ENCODE assay signal across 31 cellular contexts in the genomic region with DNA sequence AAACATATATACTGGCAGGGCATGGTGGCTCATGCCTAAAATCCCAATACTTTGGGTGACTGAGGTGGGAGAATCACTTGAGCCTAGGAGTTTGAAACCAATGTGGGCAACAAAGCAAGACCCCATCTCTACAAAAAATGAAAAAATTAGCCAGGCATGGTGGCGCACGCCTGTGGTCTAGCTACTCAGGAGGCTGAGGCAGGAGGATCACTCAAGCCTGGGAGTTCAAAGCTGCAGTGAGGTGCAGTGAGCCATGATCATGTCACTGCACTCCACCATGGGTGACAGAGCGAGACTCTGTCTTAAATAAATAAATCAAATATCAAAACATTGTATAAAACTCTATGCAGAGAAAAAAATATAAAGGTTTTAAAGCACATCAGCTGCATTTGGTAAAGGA. TPM values are rescaled to one million over a fixed set of nuclear protein-coding genes. Genes with fewer than 3 reads are reported as not detected.
A peak's percentile ranks its signal among the peaks of the same experiment; 100 is the strongest.
DNase-seq lines count a peak whose midpoint lies in the region; ATAC-seq, FAIRE-seq and TF ChIP-seq lines count a peak whose summit lies in the region.
"Had no signal": no experiment of that assay in that cellular context is flagged by ENCODE, and none has a peak within 500 bp of the region (broad histone marks: within the 10 kb centered on the region; RNA-seq: fewer than 3 reads in every experiment).

No MANE protein-coding gene starts in this region.

- peaks cover 19 to 48% (median 38%) of the 10 kb centered on the region in 11 experiments; a peak in 19 of 22 replicates for H4K20me1 ChIP-seq in BLaER1 treated with 17β-estradiol and CSF1 and Interleukin-3, amounts not matched to agents 10 nM and 100 nM
- peaks cover 40% of the 10 kb centered on the region for H4K20me1 ChIP-seq in smooth muscle cell (ENCODE audit: low read depth)

- ATAC-seq in GM19023 (IDR thresholded peaks at IDR 0.05; ENCODE audit: unreplicated experiment): no peak
- no peak for ATAC-seq in activated naive CD8-positive, alpha-beta T cell treated with anti-CD3 and anti-CD28 coated beads, Interleukin-2, amount 50 U/mL, for 24 hours
- ATAC-seq: effector memory CD8-positive, alpha-beta T cell; heart left ventricle; left cardiac atrium; Panc1; WTC11 had no signal

- H3K79me2 ChIP-seq in smooth muscle cell (ENCODE audit: low read depth): peaks cover 60% of the 10 kb centered on the region

- FAIRE-seq in RCC 7860 (lab: Jason Lieb, UNC): no peak
- FAIRE-seq: H1 had no signal

- no peaks in the 10 kb centered on the region for H3K9me3 Mint-ChIP-seq in HFFc6
- H3K9me3 Mint-ChIP-seq in dendritic cell treated with granulocyte-macrophage colony-stimulating factor and Interleukin-4, amounts not matched to agents 40 ng/mL and 50 ng/mL, for 4 days: no peaks in the 10 kb centered on the region
- no peaks in the 10 kb centered on the region for H3K9me3 Mint-ChIP-seq in activated naive CD8-positive, alpha-beta T cell treated with anti-CD3 and anti-CD28 coated beads, Interleukin-2, amount 50 U/mL, for 24 hours
- H3K9me3 Mint-ChIP-seq: activated naive CD4-positive, alpha-beta T cell treated with anti-CD3 and anti-CD28 coated beads for 36 hours; effector memory CD8-positive, alpha-beta T cell; WTC11 had no signal

- DNase-seq in HFFc6 (no peak), smooth muscle cell (lab: John Stamatoyannopoulos, UW; ENCODE audit: unreplicated experiment) (no peak), RCC 7860 (ENCODE audit: low spot score) (no peak), OCI-M1 (lab: John Stamatoyannopoulos, UW) (no peak)
- no peak for DNase-seq in activated naive CD8-positive, alpha-beta T cell treated with anti-CD3 and anti-CD28 coated beads, Interleukin-2, amount 50 U/mL, for 24 hours
- DNase-seq: ACHN; activated CD4-positive, alpha-beta T cell treated with anti-CD3 and anti-CD28 coated beads, Interleukin-2, amount 50 U/mL, for 4 hours; activated naive CD4-positive, alpha-beta T cell treated with anti-CD3 and anti-CD28 coated beads for 36 hours; Caco-2; colonic mucosa; effector memory CD8-positive, alpha-beta T cell; foreskin fibroblast; heart left ventricle; IMR-90; left cardiac atrium; NCI-H1105; NCI-H1930; NCI-H524 treated with DMSO at 0.1 percent for 48 hours; SHP77 treated with DMSO at 0.1 percent for 48 hours; stomach; SW 1271; T1000; trophoblast cell had no signal

- peak overlapping the region in 5 of 11 experiments; percentile 16 to 95 (median 53); a peak in 8 of 22 replicates for H3K27ac ChIP-seq in BLaER1 treated with 17β-estradiol and CSF1 and Interleukin-3, amounts not matched to agents 10 nM and 100 nM
- peak overlapping the region; percentile 88 for H3K27ac ChIP-seq in smooth muscle cell (ENCODE audit: low read depth)
- H3K27ac ChIP-seq: colonic mucosa, neutrophil, prostate gland had no signal

- H2AFZ ChIP-seq in smooth muscle cell (ENCODE audit: low read depth): no peak overlapping the region

- peaks cover 1% of the 10 kb centered on the region for H3K27me3 Mint-ChIP-seq in HFFc6 (ENCODE audit: insufficient read depth)
- no peaks in the 10 kb centered on the region for H3K27me3 Mint-ChIP-seq in dendritic cell treated with granulocyte-macrophage colony-stimulating factor and Interleukin-4, amounts not matched to agents 40 ng/mL and 50 ng/mL, for 4 days
- H3K27me3 Mint-ChIP-seq in activated naive CD8-positive, alpha-beta T cell treated with anti-CD3 and anti-CD28 coated beads, Interleukin-2, amount 50 U/mL, for 24 hours: no peaks in the 10 kb centered on the region
- H3K27me3 Mint-ChIP-seq: effector memory CD8-positive, alpha-beta T cell had no signal

- no peaks in the 10 kb centered on the region for H3K36me3 ChIP-seq in BLaER1 treated with 17β-estradiol and CSF1 and Interleukin-3, amounts not matched to agents 10 nM and 100 nM
- H3K36me3 ChIP-seq in smooth muscle cell (ENCODE audit: low read depth): no peaks in the 10 kb centered on the region
- H3K36me3 ChIP-seq: colonic mucosa, neutrophil, prostate gland, stomach had no signal

- H3K4me2 ChIP-seq in BLaER1 treated with 17β-estradiol and CSF1 and Interleukin-3, amounts not matched to agents 10 nM and 100 nM: peak overlapping the region; percentile 36 to 96 (median 89); a peak in 20 of 22 replicates
- no peak overlapping the region for H3K4me2 ChIP-seq in smooth muscle cell

- H3K9me3 ChIP-seq in BLaER1 treated with 17β-estradiol and CSF1 and Interleukin-3, amounts not matched to agents 10 nM and 100 nM (replicated peaks in 1 of 11): no peaks in the 10 kb centered on the region
- no peaks in the 10 kb centered on the region for H3K9me3 ChIP-seq in smooth muscle cell (replicated peaks; ENCODE audit: low read depth)
- H3K9me3 ChIP-seq: Caco-2, colonic mucosa, heart left ventricle, neutrophil, prostate gland, stomach had no signal

- no peak overlapping the region for H3K4me3 ChIP-seq in BLaER1 treated with 17β-estradiol and CSF1 and Interleukin-3, amounts not matched to agents 10 nM and 100 nM
- no peak overlapping the region for H3K4me3 ChIP-seq in smooth muscle cell
- H3K4me3 ChIP-seq: colonic mucosa, heart left ventricle, prostate gland, stomach had no signal

- H3K27me3 ChIP-seq in BLaER1 treated with 17β-estradiol and CSF1 and Interleukin-3, amounts not matched to agents 10 nM and 100 nM: peaks cover 0 to 7% (median 0%) of the 10 kb centered on the region in 11 experiments; a peak in 8 of 22 replicates
- H3K27me3 ChIP-seq in smooth muscle cell (ENCODE audit: low read depth): no peaks in the 10 kb centered on the region
- H3K27me3 ChIP-seq: colonic mucosa, heart left ventricle, stomach had no signal

- no peaks in the 10 kb centered on the region for H3K36me3 Mint-ChIP-seq in HFFc6 (ENCODE audit: low read depth)
- peaks cover 22% of the 10 kb centered on the region for H3K36me3 Mint-ChIP-seq in dendritic cell treated with granulocyte-macrophage colony-stimulating factor and Interleukin-4, amounts not matched to agents 40 ng/mL and 50 ng/mL, for 4 days (ENCODE audit: low read depth)
- H3K36me3 Mint-ChIP-seq in activated naive CD8-positive, alpha-beta T cell treated with anti-CD3 and anti-CD28 coated beads, Interleukin-2, amount 50 U/mL, for 24 hours (ENCODE audit: low read depth): peaks cover 6% of the 10 kb centered on the region
- H3K36me3 Mint-ChIP-seq: WTC11 had no signal

- H3F3A ChIP-seq in smooth muscle cell (ENCODE audit: low read depth): peaks cover 17% of the 10 kb centered on the region

- no peak overlapping the region for H3K4me3 Mint-ChIP-seq in HFFc6
- no peak overlapping the region for H3K4me3 Mint-ChIP-seq in dendritic cell treated with granulocyte-macrophage colony-stimulating factor and Interleukin-4, amounts not matched to agents 40 ng/mL and 50 ng/mL, for 4 days
- H3K4me3 Mint-ChIP-seq in activated naive CD8-positive, alpha-beta T cell treated with anti-CD3 and anti-CD28 coated beads, Interleukin-2, amount 50 U/mL, for 24 hours: no peak overlapping the region
- H3K4me3 Mint-ChIP-seq: activated naive CD4-positive, alpha-beta T cell treated with anti-CD3 and anti-CD28 coated beads for 36 hours; effector memory CD8-positive, alpha-beta T cell; WTC11 had no signal

- peaks cover 67% of the 10 kb centered on the region for H3K4me1 Mint-ChIP-seq in HFFc6 (ENCODE audit: low read depth)
- peaks cover 82% of the 10 kb centered on the region for H3K4me1 Mint-ChIP-seq in dendritic cell treated with granulocyte-macrophage colony-stimulating factor and Interleukin-4, amounts not matched to agents 40 ng/mL and 50 ng/mL, for 4 days (ENCODE audit: low read depth)
- peaks cover 82% of the 10 kb centered on the region for H3K4me1 Mint-ChIP-seq in activated naive CD8-positive, alpha-beta T cell treated with anti-CD3 and anti-CD28 coated beads, Interleukin-2, amount 50 U/mL, for 24 hours

- H3K4me1 ChIP-seq in BLaER1 treated with 17β-estradiol and CSF1 and Interleukin-3, amounts not matched to agents 10 nM and 100 nM: peaks cover 83 to 95% (median 91%) of the 10 kb centered on the region in 10 experiments
- H3K4me1 ChIP-seq in smooth muscle cell (ENCODE audit: low read depth): peaks cover 42% of the 10 kb centered on the region
- H3K4me1 ChIP-seq: colonic mucosa, prostate gland had no signal

- peak overlapping the region; percentile 88; the same call in 1 of the 2 replicates for H3K27ac Mint-ChIP-seq in HFFc6
- H3K27ac Mint-ChIP-seq in dendritic cell treated with granulocyte-macrophage colony-stimulating factor and Interleukin-4, amounts not matched to agents 40 ng/mL and 50 ng/mL, for 4 days: peak overlapping the region; percentile 94
- no peak overlapping the region for H3K27ac Mint-ChIP-seq in activated naive CD8-positive, alpha-beta T cell treated with anti-CD3 and anti-CD28 coated beads, Interleukin-2, amount 50 U/mL, for 24 hours
- H3K27ac Mint-ChIP-seq: activated naive CD4-positive, alpha-beta T cell treated with anti-CD3 and anti-CD28 coated beads for 36 hours had no signal

- intact Hi-C loops in dendritic cell treated with granulocyte-macrophage colony-stimulating factor and Interleukin-4, amounts not matched to agents 40 ng/mL and 50 ng/mL, for 4 days (cut with micrococcal nuclease): no loop called here

- 89% methylated on average over 3 of the region's 3 CpGs for WGBS in smooth muscle cell (ENCODE audit: low lambda C conversion rate)

- no peak overlapping the region for H3K9ac ChIP-seq in BLaER1 treated with 17β-estradiol and CSF1 and Interleukin-3, amounts not matched to agents 10 nM and 100 nM
- no peak overlapping the region for H3K9ac ChIP-seq in smooth muscle cell (ENCODE audit: low read depth)

- TF ChIP-seq CTCF in HFFc6 (IDR thresholded peaks at IDR 0.05) (no peak), smooth muscle cell (IDR thresholded peaks at IDR 0.05; ENCODE audit: borderline replicate concordance, insufficient read depth, poor library complexity, severe bottlenecking) (no peak)

RNA-seq across cellular contexts. Expression of a gene that starts 5.2 kb away (rescaled TPM):
- 10 to 100 TPM; 15.8 to 21.8 (median 19.5) TPM for total RNA-seq in HFFc6 (2021; fragmentation: NEBNext Ultra II Directional; extraction: Animal tissue kit (Norgen Biotek cat#: 25700))
- 18.3 and 20.8 TPM in 2 replicates for total RNA-seq in smooth muscle cell
- 19.7 and 21.7 TPM in 2 replicates for polyA plus RNA-seq in smooth muscle cell

RNA-seq across cellular contexts. Expression of a gene that starts 39.3 kb away (rescaled TPM):
- total RNA-seq in HFFc6 (2021; fragmentation: NEBNext Ultra II Directional; extraction: Animal tissue kit (Norgen Biotek cat#: 25700)): 100 to 1,000 TPM; 471 to 545 (median 497) TPM
- 677 and 679 TPM in 2 replicates for total RNA-seq in smooth muscle cell
- polyA plus RNA-seq in smooth muscle cell: 611 and 663 TPM in 2 replicates
